Comparison of ENCODE assay signal across 33 cellular contexts in the genomic region with DNA sequence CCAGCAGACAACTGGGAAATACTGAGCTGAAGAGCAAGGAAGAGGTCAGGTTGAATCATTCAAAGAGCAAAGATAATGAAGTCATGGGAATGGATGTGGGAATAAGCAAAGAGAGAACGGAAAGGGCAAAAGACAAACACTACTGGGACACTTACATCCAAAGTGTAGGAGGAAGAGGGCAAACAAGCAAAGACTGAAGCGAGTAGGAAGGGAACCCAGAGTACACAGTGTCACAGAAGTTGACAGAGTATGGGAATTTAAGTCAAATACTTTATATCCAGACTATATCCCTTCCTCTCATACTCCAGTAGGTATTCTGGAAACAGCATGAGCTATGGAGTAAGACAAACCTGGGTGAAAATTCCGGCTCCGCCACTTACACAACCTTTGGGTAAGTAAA. TPM values are rescaled to one million over a fixed set of nuclear protein-coding genes. Genes with fewer than 3 reads are reported as not detected.
"Had no signal": no experiment of that assay in that cellular context is flagged by ENCODE, and none has a peak within 500 bp of the region (broad histone marks: within the 10 kb centered on the region; RNA-seq: fewer than 3 reads in every experiment).

No MANE protein-coding gene starts in this region.

- H3K4me3 ChIP-seq: adrenal gland, breast epithelium, coronary artery, dorsolateral prefrontal cortex had no signal

- H3K4me1 Mint-ChIP-seq: activated CD4-positive, alpha-beta T cell treated with anti-CD3 and anti-CD28 coated beads for 36 hours; activated CD4-positive, alpha-beta T cell treated with anti-CD3 and anti-CD28 coated beads, Interleukin-2, amount 10 ng/mL, durations not matched to agents 24 days and 14 days; activated CD8-positive, alpha-beta memory T cell treated with anti-CD3 and anti-CD28 coated beads, Interleukin-2, amount 10 ng/mL, durations not matched to agents 7 days and 5 days; activated naive CD4-positive, alpha-beta T cell treated with anti-CD3 and anti-CD28 coated beads, Interleukin-2, amount 50 U/mL, for 24 hours; activated naive CD8-positive, alpha-beta T cell treated with anti-CD3 and anti-CD28 coated beads for 36 hours; activated naive CD8-positive, alpha-beta T cell treated with anti-CD3 and anti-CD28 coated beads, Interleukin-2, amount 50 U/mL, for 24 hours; central memory CD8-positive, alpha-beta T cell had no signal

- H3K27ac ChIP-seq: adrenal gland, breast epithelium, coronary artery, dorsolateral prefrontal cortex had no signal

- H3K9me3 Mint-ChIP-seq: activated CD4-positive, alpha-beta memory T cell treated with anti-CD3 and anti-CD28 coated beads for 36 hours; activated CD4-positive, alpha-beta T cell treated with anti-CD3 and anti-CD28 coated beads, Interleukin-2, amount 10 ng/mL, durations not matched to agents 24 days and 14 days; activated naive CD4-positive, alpha-beta T cell treated with anti-CD3 and anti-CD28 coated beads for 36 hours; activated naive CD4-positive, alpha-beta T cell treated with anti-CD3 and anti-CD28 coated beads, Interleukin-2, amount 50 U/mL, for 24 hours; activated naive CD8-positive, alpha-beta T cell treated with anti-CD3 and anti-CD28 coated beads for 36 hours; activated naive CD8-positive, alpha-beta T cell treated with anti-CD3 and anti-CD28 coated beads, Interleukin-2, amount 50 U/mL, for 24 hours; activated T-helper 1 cell treated with anti-CD3 and anti-CD28 coated beads, Interleukin-12 subunit alpha, Interleukin-12 subunit beta, Interleukin-2, Interleukin-4 antibody, amounts not matched to agents 30 ng/mL and 10 ng/mL and 1 ng/mL, durations not matched to agents 14 hours and 24 hours and 36 hours; activated T-helper 2 cell treated with anti-CD3 and anti-CD28 coated beads, Interferon-gamma antibody, Interleukin-2, Interleukin-4, amounts not matched to agents 10 μg/mL and 5 μg/mL and 100 μg/mL, durations not matched to agents 14 hours and 24 hours and 36 hours; brain; central memory CD8-positive, alpha-beta T cell; dendritic cell treated with granulocyte-macrophage colony-stimulating factor and Interleukin-4, amounts not matched to agents 40 ng/mL and 50 ng/mL, for 4 days; endodermal cell had no signal

- ATAC-seq: activated CD4-positive, alpha-beta T cell treated with anti-CD3 and anti-CD28 coated beads for 36 hours; activated CD8-positive, alpha-beta memory T cell treated with anti-CD3 and anti-CD28 coated beads, Interleukin-2, amount 10 ng/mL, durations not matched to agents 7 days and 5 days; activated CD8-positive, alpha-beta T cell treated with anti-CD3 and anti-CD28 coated beads, Interleukin-2, amount 10 ng/mL, durations not matched to agents 7 days and 5 days; activated naive CD8-positive, alpha-beta T cell treated with anti-CD3 and anti-CD28 coated beads, Interleukin-2, amount 50 U/mL, for 24 hours; esophagus mucosa had no signal

- FAIRE-seq: frontal cortex had no signal

- H3K27ac Mint-ChIP-seq: activated CD4-positive, alpha-beta memory T cell treated with anti-CD3 and anti-CD28 coated beads for 36 hours; activated CD4-positive, alpha-beta T cell treated with anti-CD3 and anti-CD28 coated beads for 36 hours; activated CD4-positive, alpha-beta T cell treated with anti-CD3 and anti-CD28 coated beads, Interleukin-2, amount 10 ng/mL, durations not matched to agents 24 days and 14 days; activated CD8-positive, alpha-beta memory T cell treated with anti-CD3 and anti-CD28 coated beads, Interleukin-2, amount 10 ng/mL, durations not matched to agents 7 days and 5 days; activated CD8-positive, alpha-beta T cell treated with anti-CD3 and anti-CD28 coated beads, Interleukin-2, amount 10 ng/mL, durations not matched to agents 7 days and 5 days; activated naive CD4-positive, alpha-beta T cell treated with anti-CD3 and anti-CD28 coated beads for 36 hours; activated naive CD4-positive, alpha-beta T cell treated with anti-CD3 and anti-CD28 coated beads, Interleukin-2, amount 50 U/mL, for 24 hours; activated naive CD8-positive, alpha-beta T cell treated with anti-CD3 and anti-CD28 coated beads for 36 hours; activated naive CD8-positive, alpha-beta T cell treated with anti-CD3 and anti-CD28 coated beads, Interleukin-2, amount 50 U/mL, for 24 hours; activated T-helper 1 cell treated with anti-CD3 and anti-CD28 coated beads, Interleukin-12 subunit alpha, Interleukin-12 subunit beta, Interleukin-2, Interleukin-4 antibody, amounts not matched to agents 30 ng/mL and 10 ng/mL and 1 ng/mL, durations not matched to agents 14 hours and 24 hours and 36 hours; activated T-helper 2 cell treated with anti-CD3 and anti-CD28 coated beads, Interferon-gamma antibody, Interleukin-2, Interleukin-4, amounts not matched to agents 10 μg/mL and 5 μg/mL and 100 μg/mL, durations not matched to agents 14 hours and 24 hours and 36 hours; brain; dendritic cell treated with granulocyte-macrophage colony-stimulating factor and Interleukin-4, amounts not matched to agents 40 ng/mL and 50 ng/mL, for 4 days; endodermal cell had no signal

- H3K4me3 Mint-ChIP-seq: activated CD4-positive, alpha-beta memory T cell treated with anti-CD3 and anti-CD28 coated beads for 36 hours; activated CD4-positive, alpha-beta T cell treated with anti-CD3 and anti-CD28 coated beads for 36 hours; activated CD4-positive, alpha-beta T cell treated with anti-CD3 and anti-CD28 coated beads, Interleukin-2, amount 10 ng/mL, durations not matched to agents 24 days and 14 days; activated CD8-positive, alpha-beta memory T cell treated with anti-CD3 and anti-CD28 coated beads, Interleukin-2, amount 10 ng/mL, durations not matched to agents 7 days and 5 days; activated CD8-positive, alpha-beta T cell treated with anti-CD3 and anti-CD28 coated beads, Interleukin-2, amount 10 ng/mL, durations not matched to agents 7 days and 5 days; activated naive CD4-positive, alpha-beta T cell treated with anti-CD3 and anti-CD28 coated beads for 36 hours; activated naive CD4-positive, alpha-beta T cell treated with anti-CD3 and anti-CD28 coated beads, Interleukin-2, amount 50 U/mL, for 24 hours; activated naive CD8-positive, alpha-beta T cell treated with anti-CD3 and anti-CD28 coated beads for 36 hours; activated naive CD8-positive, alpha-beta T cell treated with anti-CD3 and anti-CD28 coated beads, Interleukin-2, amount 50 U/mL, for 24 hours; activated T-helper 1 cell treated with anti-CD3 and anti-CD28 coated beads, Interleukin-12 subunit alpha, Interleukin-12 subunit beta, Interleukin-2, Interleukin-4 antibody, amounts not matched to agents 30 ng/mL and 10 ng/mL and 1 ng/mL, durations not matched to agents 14 hours and 24 hours and 36 hours; brain; central memory CD8-positive, alpha-beta T cell; dendritic cell treated with granulocyte-macrophage colony-stimulating factor and Interleukin-4, amounts not matched to agents 40 ng/mL and 50 ng/mL, for 4 days; endodermal cell had no signal

- H3K4me1 ChIP-seq: adrenal gland, breast epithelium had no signal

- H3K9me3 ChIP-seq: adrenal gland, breast epithelium had no signal

- DNase-seq: activated CD4-positive, alpha-beta memory T cell treated with anti-CD3 and anti-CD28 coated beads for 36 hours; activated CD4-positive, alpha-beta T cell treated with anti-CD3 and anti-CD28 coated beads for 36 hours; activated CD4-positive, alpha-beta T cell treated with anti-CD3 and anti-CD28 coated beads, Interleukin-2, amount 10 ng/mL, durations not matched to agents 24 days and 14 days; activated CD4-positive, CD25-positive, alpha-beta regulatory T cell; activated CD4-positive, CD25-positive, alpha-beta regulatory T cell treated with anti-CD3 and anti-CD28 coated beads, Interleukin-2, amount 50 U/mL, for 72 hours; activated CD8-positive, alpha-beta memory T cell treated with anti-CD3 and anti-CD28 coated beads, Interleukin-2, amount 10 ng/mL, durations not matched to agents 7 days and 5 days; activated CD8-positive, alpha-beta memory T cell treated with anti-CD3 and anti-CD28 coated beads, Interleukin-2, amount 50 U/mL, for 4 hours; activated CD8-positive, alpha-beta T cell treated with anti-CD3 and anti-CD28 coated beads, Interleukin-2, amount 10 ng/mL, durations not matched to agents 7 days and 5 days; activated effector memory CD4-positive, alpha-beta T cell treated with anti-CD3 and anti-CD28 coated beads, Interleukin-2, amount 50 U/mL, for 16 hours; activated naive CD4-positive, alpha-beta T cell treated with anti-CD3 and anti-CD28 coated beads for 36 hours; activated naive CD8-positive, alpha-beta T cell treated with anti-CD3 and anti-CD28 coated beads for 36 hours; activated naive CD8-positive, alpha-beta T cell treated with anti-CD3 and anti-CD28 coated beads, Interleukin-2, amount 50 U/mL, for 24 hours; activated T-cell treated with anti-CD3 and anti-CD28 coated beads, Interleukin-2, amount 50 U/mL, for 1 hour; activated T-cell treated with anti-CD3 and anti-CD28 coated beads, Interleukin-2, amount 50 U/mL, for 48 hours; adrenal gland; amygdala; aorta; dorsolateral prefrontal cortex; effector memory CD4-positive, alpha-beta T cell; endodermal cell; foreskin fibroblast; T-helper 2 cell had no signal

- H3K36me3 Mint-ChIP-seq: activated CD4-positive, alpha-beta memory T cell treated with anti-CD3 and anti-CD28 coated beads for 36 hours; activated CD8-positive, alpha-beta memory T cell treated with anti-CD3 and anti-CD28 coated beads, Interleukin-2, amount 10 ng/mL, durations not matched to agents 7 days and 5 days; activated naive CD4-positive, alpha-beta T cell treated with anti-CD3 and anti-CD28 coated beads, Interleukin-2, amount 50 U/mL, for 24 hours; activated naive CD8-positive, alpha-beta T cell treated with anti-CD3 and anti-CD28 coated beads for 36 hours had no signal

- H3K36me3 ChIP-seq: adrenal gland, breast epithelium had no signal

- H3K27me3 Mint-ChIP-seq: activated CD4-positive, alpha-beta T cell treated with anti-CD3 and anti-CD28 coated beads for 36 hours; activated naive CD4-positive, alpha-beta T cell treated with anti-CD3 and anti-CD28 coated beads, Interleukin-2, amount 50 U/mL, for 24 hours; activated naive CD8-positive, alpha-beta T cell treated with anti-CD3 and anti-CD28 coated beads for 36 hours had no signal

RNA-seq across cellular contexts. Expression of a gene that starts 12.5 kb away (rescaled TPM):
- total RNA-seq: activated CD8-positive, alpha-beta memory T cell treated with anti-CD3 and anti-CD28 coated beads for 36 hours; activated CD8-positive, alpha-beta memory T cell treated with anti-CD3 and anti-CD28 coated beads, Interleukin-2, amount 10 ng/mL, durations not matched to agents 7 days and 5 days had no signal
